8 cellular contexts compared by ENCODE assay signal in the genomic region with DNA sequence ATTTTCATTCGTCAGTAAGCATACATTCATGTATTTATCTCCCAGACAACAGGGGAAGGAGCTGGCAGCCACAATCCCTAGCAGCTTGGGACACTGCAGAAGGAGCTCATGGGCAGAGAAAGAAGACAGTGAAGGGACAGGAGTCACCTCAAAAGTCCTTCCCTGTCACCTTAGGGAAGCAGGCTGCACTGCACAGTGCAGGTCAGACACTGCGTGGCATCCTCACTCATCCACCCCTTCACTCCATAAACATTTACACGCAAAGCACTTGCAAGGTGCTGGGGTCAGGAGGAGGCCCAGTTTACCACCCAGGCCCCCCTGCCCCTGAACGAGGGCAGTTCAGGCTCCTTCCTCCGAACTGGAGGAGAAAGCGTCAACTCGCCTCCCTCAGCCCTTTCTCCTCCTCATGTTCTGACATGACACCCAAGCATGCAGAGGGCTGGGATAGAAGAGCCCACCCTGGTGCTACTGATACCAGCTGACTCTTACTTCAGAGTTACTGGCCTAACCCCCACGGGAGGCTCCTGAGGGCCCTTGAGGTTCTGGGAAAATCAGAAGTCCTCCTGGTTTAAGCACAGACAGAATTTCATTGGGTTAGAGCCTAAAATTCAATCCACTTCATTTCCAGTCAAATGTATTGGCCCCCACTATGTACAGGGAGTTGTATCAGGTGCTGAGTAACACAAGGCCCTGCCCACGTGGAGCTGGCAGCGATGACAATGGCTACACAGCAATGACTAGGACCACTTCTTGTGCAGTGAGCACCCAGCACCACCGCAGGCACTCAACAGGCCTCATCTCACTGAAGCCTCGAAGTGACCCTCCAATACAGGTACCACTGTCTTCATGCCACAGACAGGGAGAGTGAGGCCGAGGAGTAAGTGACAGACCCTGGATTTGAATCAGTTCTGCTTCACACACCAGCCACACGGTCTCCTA.
DNase-seq lines count a peak whose midpoint lies in the region; ATAC-seq and TF ChIP-seq lines count a peak whose summit lies in the region.

No MANE protein-coding gene starts in this region.

- ATAC-seq in GM21717 (IDR thresholded peaks at IDR 0.05; ENCODE audit: unreplicated experiment): no peak

- 71% methylated on average over 14 of the region's 14 CpGs for WGBS in esophagus muscularis mucosa

- peak overlapping the region; percentile 80 for H3K27ac ChIP-seq in DOHH2 (ENCODE audit: low read depth, low read length)
- peak overlapping the region; percentile 71 for H3K27ac ChIP-seq in RWPE1
- peak overlapping the region; percentile 57 to 80 (median 74) for H3K27ac ChIP-seq in esophagus muscularis mucosa (replicated peaks in 1 of 4)
- peak overlapping the region; percentile 90 for H3K27ac ChIP-seq in rectal smooth muscle tissue (ENCODE audit: low read depth, low read length)

- CTCF ChIA-PET in RWPE1 (lab: Yijun Ruan, JAX): interaction anchor here (0.6 to 1.5 kb wide), 3 partner anchors 33 to 78 kb away, joined by 3 to 5 read pairs (median 4); no protein-coding TSS in a partner anchor

- H3K4me3 ChIP-seq in DOHH2 (ENCODE audit: low read length) (peak overlapping the region; percentile 56), esophagus muscularis mucosa (no peak overlapping the region), rectal smooth muscle tissue (ENCODE audit: low read length) (no peak overlapping the region)

- POLR2A ChIA-PET in RWPE1 (lab: Yijun Ruan, JAX; ENCODE audit: low non-redundant PET): no interaction called here

- H3K36me3 ChIP-seq in DOHH2 (ENCODE audit: control insufficient read depth, low read length) (peaks cover 58% of the 10 kb centered on the region), esophagus muscularis mucosa (no peaks in the 10 kb centered on the region), rectal smooth muscle tissue (ENCODE audit: control insufficient read depth, insufficient read depth, low read length) (no peaks in the 10 kb centered on the region)

- H3K9me2 ChIP-seq in DOHH2 (replicated peaks; ENCODE audit: control insufficient read depth, low read length): no peaks in the 10 kb centered on the region

- no peak for TF ChIP-seq POLR2A in esophagus muscularis mucosa (IDR thresholded peaks at IDR 0.05; ENCODE audit: low read depth)

- H3K9me3 ChIP-seq in DOHH2 (ENCODE audit: control insufficient read depth, insufficient read depth, low read length) (no peaks in the 10 kb centered on the region), esophagus muscularis mucosa (no peaks in the 10 kb centered on the region)

- H3K4me1 ChIP-seq in DOHH2 (ENCODE audit: control insufficient read depth, low read length) (peaks cover 98% of the 10 kb centered on the region), esophagus muscularis mucosa (peaks cover 76 to 88% (median 79%) of the 10 kb centered on the region in 4 donors), rectal smooth muscle tissue (ENCODE audit: control insufficient read depth, insufficient read depth, low read length) (peaks cover 38% of the 10 kb centered on the region)

- peaks cover 8% of the 10 kb centered on the region for H4K20me1 ChIP-seq in DOHH2 (ENCODE audit: control insufficient read depth, insufficient read depth, low read depth, low read length)

- H3K79me2 ChIP-seq in DOHH2 (ENCODE audit: control insufficient read depth, low read length): peaks cover 100% of the 10 kb centered on the region

- DNase-seq in RWPE1 (ENCODE audit: low spot score) (no peak), esophagus muscularis mucosa (ENCODE audit: extremely low spot score) (no peak), DMS53 treated with DMSO at 0.1 percent for 48 hours (lab: John Stamatoyannopoulos, UW; ENCODE audit: unreplicated experiment) (no peak), DMS153 treated with DMSO at 0.1 percent for 48 hours (lab: John Stamatoyannopoulos, UW; ENCODE audit: unreplicated experiment) (no peak), head of caudate nucleus (no peak)

- intact Hi-C loops in esophagus muscularis mucosa (cut with DNase I) (no loop called here), head of caudate nucleus (cut with DNase I) (no loop called here)

- TF ChIP-seq CTCF in DOHH2 (IDR thresholded peaks at IDR 0.05; ENCODE audit: low read depth, low read length, poor library complexity, severe bottlenecking) (no peak), RWPE1 (conservative IDR thresholded peaks at IDR 0.05; ENCODE audit: low read depth) (no peak), esophagus muscularis mucosa (IDR thresholded peaks at IDR 0.05) (no peak)

- H3K27me3 ChIP-seq in DOHH2 (ENCODE audit: control insufficient read depth, low read length): no peaks in the 10 kb centered on the region
- H3K27me3 ChIP-seq in esophagus muscularis mucosa: no peaks in the 10 kb centered on the region
- no peaks in the 10 kb centered on the region for H3K27me3 ChIP-seq in rectal smooth muscle tissue (ENCODE audit: control insufficient read depth, insufficient read depth, low read length)

- H3F3A ChIP-seq in DOHH2 (ENCODE audit: control insufficient read depth, insufficient read depth): peaks cover 13% of the 10 kb centered on the region

- TF ChIP-seq EP300 in esophagus muscularis mucosa (IDR thresholded peaks at IDR 0.05): no peak

- no peak overlapping the region for H3K9ac ChIP-seq in rectal smooth muscle tissue (ENCODE audit: low read length)

- H3K4me2 ChIP-seq in DOHH2 (ENCODE audit: low read length): peak overlapping the region; percentile 91
